ENCODE assay signal across 9 cellular contexts in the genomic region with DNA sequence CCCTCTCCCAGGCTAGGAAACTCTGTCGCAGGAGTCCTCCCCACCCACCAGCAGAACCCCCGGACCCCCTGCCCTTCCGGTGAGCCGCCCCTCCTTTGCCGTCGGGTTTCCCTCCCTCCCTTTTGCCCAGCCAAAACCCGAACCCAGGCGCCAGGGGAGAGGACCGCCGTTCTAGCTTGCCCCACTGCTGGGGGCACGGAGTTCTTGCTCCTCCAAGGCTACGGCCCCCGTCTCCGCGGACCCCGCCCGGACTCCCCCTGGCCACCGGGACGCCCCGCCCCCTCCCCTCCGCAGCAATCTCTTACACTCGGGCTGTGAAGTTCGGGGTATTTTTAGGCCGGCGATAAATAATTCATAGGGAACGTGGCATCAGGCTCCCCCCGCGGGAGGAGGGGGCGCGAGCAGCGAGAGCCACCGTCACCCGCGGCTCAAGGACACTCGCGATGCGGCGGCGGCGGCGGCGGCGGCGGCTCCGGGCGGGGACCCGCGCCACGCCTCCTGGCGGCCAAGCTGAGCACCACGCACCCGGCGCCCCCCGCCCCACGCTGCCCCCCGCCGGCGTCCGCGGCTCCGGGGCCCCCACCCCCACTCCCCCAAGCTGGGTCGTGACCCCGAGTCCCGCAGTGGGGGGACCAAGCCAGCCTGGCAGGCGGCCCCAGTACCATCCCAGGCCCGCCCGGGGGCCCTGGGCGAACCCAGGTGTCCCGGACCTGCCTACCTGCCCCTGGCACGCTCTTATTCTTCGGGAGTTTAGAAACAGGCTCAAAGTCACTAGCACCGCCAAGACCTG. TPM values are rescaled to one million over a fixed set of nuclear protein-coding genes. Genes with fewer than 3 reads are reported as not detected.
DNase-seq lines count a peak whose midpoint lies in the region; ATAC-seq and FAIRE-seq lines count a peak whose summit lies in the region.
"Had no signal": no experiment of that assay in that cellular context is flagged by ENCODE, and none has a peak within 500 bp of the region (broad histone marks: within the 10 kb centered on the region; RNA-seq: fewer than 3 reads in every experiment).

A gene (minus strand): TSS at position 447 of the 790 bp plus-strand sequence. CDS start 4,793 bp downstream, outside the sequence.

- H3K36me3 ChIP-seq in skeletal muscle satellite cell (ENCODE audit: insufficient read depth, low read length), result peaks cover 5% of the 10 kb centered on the region

- H3K9ac ChIP-seq in skeletal muscle satellite cell (ENCODE audit: low read depth, low read length), result no peak within 1 kb of the TSS

- H3K36me3 Mint-ChIP-seq in T-helper 1 cell treated with Interleukin-12 subunit alpha and Interleukin-12 subunit beta and Interleukin-4 antibody, amounts not matched to agents 30 μg/mL and 1 μg/mL, for 36 hours (ENCODE audit: low read depth), result peaks cover 10% of the 10 kb centered on the region

- ATAC-seq in HG02973 (IDR thresholded peaks at IDR 0.05; ENCODE audit: unreplicated experiment), result no peak
- no peak for ATAC-seq in GM19351 (IDR thresholded peaks at IDR 0.05; ENCODE audit: unreplicated experiment)

- FAIRE-seq in GM19239 (lab: Jason Lieb, UNC), result no peak

- no peaks in the 10 kb centered on the region for H3K9me3 ChIP-seq in skeletal muscle satellite cell (replicated peaks; ENCODE audit: low read length)

- peak within 1 kb of the TSS; percentile 63 for H3K4me2 ChIP-seq in skeletal muscle satellite cell (ENCODE audit: low read length)

- H3K4me3 ChIP-seq in skeletal muscle satellite cell (ENCODE audit: low read length), result no peak within 1 kb of the TSS

- H3K4me1 ChIP-seq in skeletal muscle satellite cell (ENCODE audit: control insufficient read depth, insufficient read depth, low read length), result peaks cover 11% of the 10 kb centered on the region

- peak; percentile 53 for DNase-seq in GM19239 (ENCODE audit: insufficient read length, low spot score)
- peak; percentile 21 for DNase-seq in effector CD4-positive, alpha-beta T cell
- no peak for DNase-seq in iPS-NIHi7 (ENCODE audit: extremely low spot score)
- DNase-seq in anterior cingulate cortex (lab: John Stamatoyannopoulos, UW), result no peak

- H3K27me3 Mint-ChIP-seq in T-helper 1 cell treated with Interleukin-12 subunit alpha and Interleukin-12 subunit beta and Interleukin-4 antibody, amounts not matched to agents 30 μg/mL and 1 μg/mL, for 36 hours (ENCODE audit: low read depth), result peaks cover 64% of the 10 kb centered on the region

- H3K4me1 Mint-ChIP-seq in T-helper 1 cell treated with Interleukin-12 subunit alpha and Interleukin-12 subunit beta and Interleukin-4 antibody, amounts not matched to agents 30 μg/mL and 1 μg/mL, for 36 hours (ENCODE audit: low read depth), result peaks cover 5% of the 10 kb centered on the region

- no peaks in the 10 kb centered on the region for H3K9me3 Mint-ChIP-seq in T-helper 1 cell treated with Interleukin-12 subunit alpha and Interleukin-12 subunit beta and Interleukin-4 antibody, amounts not matched to agents 30 μg/mL and 1 μg/mL, for 36 hours

- H3K27me3 ChIP-seq in skeletal muscle satellite cell (ENCODE audit: control insufficient read depth, insufficient read depth, low read length), result peaks cover 62% of the 10 kb centered on the region

- no peak within 1 kb of the TSS for H3K27ac Mint-ChIP-seq in T-helper 1 cell treated with Interleukin-12 subunit alpha and Interleukin-12 subunit beta and Interleukin-4 antibody, amounts not matched to agents 30 μg/mL and 1 μg/mL, for 36 hours

- peak within 1 kb of the TSS; percentile 31 for H3K4me3 Mint-ChIP-seq in T-helper 1 cell treated with Interleukin-12 subunit alpha and Interleukin-12 subunit beta and Interleukin-4 antibody, amounts not matched to agents 30 μg/mL and 1 μg/mL, for 36 hours

RNA-seq across cellular contexts. Expression of the gene that starts here (rescaled TPM):
- under 0.01 and 0.51 TPM in 2 replicates for total RNA-seq in skeletal muscle satellite cell (2012; rRNA removed)
- total RNA-seq: NCI-H460 had no signal

Comparison
In these comparisons a context has a peak if more than half of its experiments do, and no peak if none do; other contexts are left out.
1. DNase-seq: peak in GM19239 (single experiment) and effector CD4-positive, alpha-beta T cell (single experiment); none in iPS-NIHi7 (single experiment) and anterior cingulate cortex (0 of 58).